In genomic region chr10:84375881-84376280, GRCh38 we compare ENCODE assay signal across 21 cellular contexts.
"Had no signal": no experiment of that assay in that cellular context is flagged by ENCODE, and none has a peak within 500 bp of the region (broad histone marks: within the 10 kb centered on the region; RNA-seq: fewer than 3 reads in every experiment).

No MANE protein-coding gene starts in this region.

- H3K27ac Mint-ChIP-seq: activated CD4-positive, alpha-beta T cell treated with anti-CD3 and anti-CD28 coated beads for 36 hours; T-helper 2 cell treated with Interferon-gamma antibody and Interleukin-4, amounts not matched to agents 5 μg/mL and 100 μg/mL, for 36 hours had no signal

- H3K27me3 ChIP-seq: gastrocnemius medialis, left lung, right lobe of liver had no signal

- H3K9me3 ChIP-seq: gastrocnemius medialis, left lung, mucosa of descending colon, right lobe of liver had no signal

- H3K27me3 Mint-ChIP-seq: activated CD4-positive, alpha-beta T cell treated with anti-CD3 and anti-CD28 coated beads for 36 hours; activated naive CD8-positive, alpha-beta T cell; naive B cell had no signal

- H3K4me3 ChIP-seq: coronary artery, gastrocnemius medialis, left lung, mucosa of descending colon, right lobe of liver, SK-N-MC had no signal

- H3K27ac ChIP-seq: coronary artery, gastrocnemius medialis, left lung, parathyroid adenoma, right lobe of liver, SK-N-MC had no signal

- H3K4me3 Mint-ChIP-seq: activated CD4-positive, alpha-beta T cell treated with anti-CD3 and anti-CD28 coated beads for 36 hours; activated naive CD8-positive, alpha-beta T cell; activated T-cell treated with anti-CD3 and anti-CD28 coated beads, Interleukin-2, amount 50 U/mL, for 4 hours; naive B cell; T-helper 2 cell treated with Interferon-gamma antibody and Interleukin-4, amounts not matched to agents 5 μg/mL and 100 μg/mL, for 36 hours had no signal

- H3K4me1 ChIP-seq: left lung, right lobe of liver had no signal

- ATAC-seq: esophagus mucosa, gastrocnemius medialis, mucosa of descending colon, right lobe of liver had no signal

- DNase-seq: activated CD4-positive, alpha-beta T cell treated with anti-CD3 and anti-CD28 coated beads for 36 hours; activated CD8-positive, alpha-beta memory T cell treated with anti-CD3 and anti-CD28 coated beads, Interleukin-2, amount 50 U/mL, for 4 hours; activated gamma-delta T cell; activated T-cell treated with anti-CD3 and anti-CD28 coated beads, Interleukin-2, amount 50 U/mL, for 4 hours; central memory CD4-positive, alpha-beta T cell; gastrocnemius medialis; head of caudate nucleus; kidney; left lung; mammary epithelial cell; mucosa of descending colon; naive B cell; right lobe of liver; small intestine; stimulated activated CD4-positive, alpha-beta T cell treated with anti-CD3 and anti-CD28 coated beads, Interleukin-4, amount 100 ng/mL, for 1 hour had no signal

- H3K9me3 Mint-ChIP-seq: activated T-cell treated with anti-CD3 and anti-CD28 coated beads, Interleukin-2, amount 50 U/mL, for 4 hours; naive B cell; T-helper 2 cell treated with Interferon-gamma antibody and Interleukin-4, amounts not matched to agents 5 μg/mL and 100 μg/mL, for 36 hours had no signal
